ENCODE assay signal across 18 cellular contexts in genomic region chr12:15693233-15693911, GRCh38.
DNase-seq lines count a peak whose midpoint lies in the region; ATAC-seq and TF ChIP-seq lines count a peak whose summit lies in the region.
"Had no signal": no experiment of that assay in that cellular context is flagged by ENCODE, and none has a peak within 500 bp of the region (broad histone marks: within the 10 kb centered on the region; RNA-seq: fewer than 3 reads in every experiment).

No MANE protein-coding gene starts in this region.

- H3K9me2 ChIP-seq in GM23248 (ENCODE audit: insufficient read depth): no peaks in the 10 kb centered on the region

- no peaks in the 10 kb centered on the region for H3K36me3 Mint-ChIP-seq in WTC11
- H3K36me3 Mint-ChIP-seq: CD8-positive, alpha-beta T cell had no signal

- no peak overlapping the region for H3K4me3 Mint-ChIP-seq in WTC11
- H3K4me3 Mint-ChIP-seq: CD8-positive, alpha-beta T cell; nephron progenitor cell had no signal

- peaks cover 100% of the 10 kb centered on the region for H3K79me2 ChIP-seq in GM23248 (ENCODE audit: insufficient read depth)

- H3K27me3 ChIP-seq in GM23248 (replicated peaks; ENCODE audit: insufficient read depth) (no peaks in the 10 kb centered on the region), ascending aorta (no peaks in the 10 kb centered on the region)
- H3K27me3 ChIP-seq: foreskin keratinocyte had no signal

- no peak for TF ChIP-seq CTCF in ascending aorta (IDR thresholded peaks at IDR 0.05)
- no peak for TF ChIP-seq CTCF in fibroblast of villous mesenchyme (IDR thresholded peaks at IDR 0.05; ENCODE audit: insufficient read depth, low read depth, low read length)
- TF ChIP-seq CTCF in WTC11 (IDR thresholded peaks at IDR 0.05): no peak

- H3K4me1 ChIP-seq in GM23248 (ENCODE audit: insufficient read depth): peaks cover 39% of the 10 kb centered on the region
- H3K4me1 ChIP-seq in ascending aorta: peaks cover 7 to 67% of the 10 kb centered on the region in 2 donors
- H3K4me1 ChIP-seq: foreskin keratinocyte had no signal

- H3K27me3 Mint-ChIP-seq in WTC11 (ENCODE audit: low read depth): no peaks in the 10 kb centered on the region

- H3K27ac ChIP-seq in GM23248 (peak overlapping the region; percentile 17; the same call in 1 of the 2 replicates), ascending aorta (peak overlapping the region; percentile 65 to 66)
- H3K27ac ChIP-seq: foreskin keratinocyte, lower lobe of right lung, PC-9 had no signal

- no peak overlapping the region for H3K9ac ChIP-seq in GM23248

- in situ Hi-C loops in GM23248 (cut with MboI): no loop called here

- H4K20me1 ChIP-seq in GM23248 (ENCODE audit: insufficient read depth): no peaks in the 10 kb centered on the region

- peaks cover 5% of the 10 kb centered on the region for H3K9me3 Mint-ChIP-seq in WTC11
- H3K9me3 Mint-ChIP-seq: CD8-positive, alpha-beta T cell; nephron progenitor cell had no signal

- H3K4me3 ChIP-seq in GM23248 (no peak overlapping the region), ascending aorta (peak overlapping the region in 1 of 2 donors; percentile 15), fibroblast of villous mesenchyme (ENCODE audit: low read depth, low read length) (no peak overlapping the region)
- H3K4me3 ChIP-seq: lower lobe of right lung, PC-9 had no signal

- POLR2A ChIA-PET in WTC11 (lab: Charles Lee): no interaction called here

- ATAC-seq in WTC11: no peak
- ATAC-seq: CD8-positive, alpha-beta T cell; foreskin keratinocyte; lower lobe of right lung had no signal

- H3K9me3 ChIP-seq in GM23248 (ENCODE audit: low read depth) (no peaks in the 10 kb centered on the region), ascending aorta (no peaks in the 10 kb centered on the region)
- H3K9me3 ChIP-seq: lower lobe of right lung had no signal

- DNase-seq in GM23248: peak; percentile 68
- no peak for DNase-seq in ascending aorta (ENCODE audit: low spot score in 2 of 2)
- peak; percentile 41 for DNase-seq in fibroblast of villous mesenchyme (ENCODE audit: low read depth)
- DNase-seq in stromal cell of bone marrow (ENCODE audit: low read depth): peak; percentile 63
- no peak for DNase-seq in WTC11 (ENCODE audit: low spot score)
- no peak for DNase-seq in glomerular visceral epithelial cell (ENCODE audit: extremely low spot score)
- DNase-seq in medulla oblongata (ENCODE audit: extremely low spot score): no peak
- DNase-seq: activated gamma-delta T cell; aorta; CD8-positive, alpha-beta T cell; foreskin keratinocyte; lower lobe of right lung; MM.1S; NCI-H187 treated with DMSO at 0.1 percent for 48 hours; NCI-H524 treated with DMSO at 0.1 percent for 48 hours; nephron progenitor cell; PC-9; retina had no signal

- no peak overlapping the region for H2AFZ ChIP-seq in GM23248
- H2AFZ ChIP-seq: PC-9 had no signal

- no peak overlapping the region for H3K27ac Mint-ChIP-seq in WTC11
- H3K27ac Mint-ChIP-seq: CD8-positive, alpha-beta T cell; nephron progenitor cell had no signal

- CTCF ChIA-PET in WTC11 (lab: Charles Lee): no interaction called here

- H3K4me2 ChIP-seq in GM23248 (ENCODE audit: unreplicated experiment): peak overlapping the region; percentile 10
- H3K4me2 ChIP-seq: PC-9 had no signal

- H3F3A ChIP-seq in GM23248 (ENCODE audit: insufficient read depth): peaks cover 22% of the 10 kb centered on the region

- intact Hi-C loops in ascending aorta (cut with DNase I): no loop called here

- H3K4me1 Mint-ChIP-seq in WTC11: peaks cover 7% of the 10 kb centered on the region

- WGBS in GM23248 (ENCODE audit: low coverage in 1 of 2, low lambda C conversion rate in 2 of 2, missing lambda C conversion rate in 2 of 2), 2 experiments: 79 to 83% methylated on average over 2 of the region's 2 CpGs

- H3K36me3 ChIP-seq in GM23248 (ENCODE audit: low read depth) (no peaks in the 10 kb centered on the region), ascending aorta (no peaks in the 10 kb centered on the region)
- H3K36me3 ChIP-seq: lower lobe of right lung had no signal

TF ChIP-seq in WTC11, 78 proteins besides CTCF, POLR2A, EP300 and RAD21 (continues in another document):
- no peak for TF ChIP-seq ZNF232 (CRISPR knock-in tag; IDR thresholded peaks at IDR 0.05)
- TF ChIP-seq GTF2I (CRISPR knock-in tag; conservative IDR thresholded peaks at IDR 0.05): no peak
- no peak for TF ChIP-seq ZMAT4 (CRISPR knock-in tag; IDR thresholded peaks at IDR 0.05)
- no peak for TF ChIP-seq HMGA2 (CRISPR knock-in tag; IDR thresholded peaks at IDR 0.05)
- TF ChIP-seq ZNF263 (CRISPR knock-in tag; IDR thresholded peaks at IDR 0.05; ENCODE audit: low read depth): no peak
- TF ChIP-seq TEAD1 (CRISPR knock-in tag; IDR thresholded peaks at IDR 0.05): no peak
- no peak for TF ChIP-seq TP53 (CRISPR knock-in tag; IDR thresholded peaks at IDR 0.05)
- TF ChIP-seq, protein P1, sequence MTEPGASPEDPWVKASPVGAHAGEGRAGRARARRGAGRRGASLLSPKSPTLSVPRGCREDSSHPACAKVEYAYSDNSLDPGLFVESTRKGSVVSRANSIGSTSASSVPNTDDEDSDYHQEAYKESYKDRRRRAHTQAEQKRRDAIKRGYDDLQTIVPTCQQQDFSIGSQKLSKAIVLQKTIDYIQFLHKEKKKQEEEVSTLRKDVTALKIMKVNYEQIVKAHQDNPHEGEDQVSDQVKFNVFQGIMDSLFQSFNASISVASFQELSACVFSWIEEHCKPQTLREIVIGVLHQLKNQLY (CRISPR knock-in tag; IDR thresholded peaks at IDR 0.05): no peak
- TF ChIP-seq ZNF423 (CRISPR knock-in tag; IDR thresholded peaks at IDR 0.05): no peak
- no peak for TF ChIP-seq USF2 (CRISPR knock-in tag; IDR thresholded peaks at IDR 0.05)
- no peak for TF ChIP-seq MXD4 (CRISPR knock-in tag; IDR thresholded peaks at IDR 0.05; ENCODE audit: borderline replicate concordance)
- TF ChIP-seq, protein P2, sequence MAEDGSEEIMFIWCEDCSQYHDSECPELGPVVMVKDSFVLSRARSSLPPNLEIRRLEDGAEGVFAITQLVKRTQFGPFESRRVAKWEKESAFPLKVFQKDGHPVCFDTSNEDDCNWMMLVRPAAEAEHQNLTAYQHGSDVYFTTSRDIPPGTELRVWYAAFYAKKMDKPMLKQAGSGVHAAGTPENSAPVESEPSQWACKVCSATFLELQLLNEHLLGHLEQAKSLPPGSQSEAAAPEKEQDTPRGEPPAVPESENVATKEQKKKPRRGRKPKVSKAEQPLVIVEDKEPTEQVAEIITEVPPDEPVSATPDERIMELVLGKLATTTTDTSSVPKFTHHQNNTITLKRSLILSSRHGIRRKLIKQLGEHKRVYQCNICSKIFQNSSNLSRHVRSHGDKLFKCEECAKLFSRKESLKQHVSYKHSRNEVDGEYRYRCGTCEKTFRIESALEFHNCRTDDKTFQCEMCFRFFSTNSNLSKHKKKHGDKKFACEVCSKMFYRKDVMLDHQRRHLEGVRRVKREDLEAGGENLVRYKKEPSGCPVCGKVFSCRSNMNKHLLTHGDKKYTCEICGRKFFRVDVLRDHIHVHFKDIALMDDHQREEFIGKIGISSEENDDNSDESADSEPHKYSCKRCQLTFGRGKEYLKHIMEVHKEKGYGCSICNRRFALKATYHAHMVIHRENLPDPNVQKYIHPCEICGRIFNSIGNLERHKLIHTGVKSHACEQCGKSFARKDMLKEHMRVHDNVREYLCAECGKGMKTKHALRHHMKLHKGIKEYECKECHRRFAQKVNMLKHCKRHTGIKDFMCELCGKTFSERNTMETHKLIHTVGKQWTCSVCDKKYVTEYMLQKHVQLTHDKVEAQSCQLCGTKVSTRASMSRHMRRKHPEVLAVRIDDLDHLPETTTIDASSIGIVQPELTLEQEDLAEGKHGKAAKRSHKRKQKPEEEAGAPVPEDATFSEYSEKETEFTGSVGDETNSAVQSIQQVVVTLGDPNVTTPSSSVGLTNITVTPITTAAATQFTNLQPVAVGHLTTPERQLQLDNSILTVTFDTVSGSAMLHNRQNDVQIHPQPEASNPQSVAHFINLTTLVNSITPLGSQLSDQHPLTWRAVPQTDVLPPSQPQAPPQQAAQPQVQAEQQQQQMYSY (CRISPR knock-in tag; IDR thresholded peaks at IDR 0.05): no peak
- no peak for TF ChIP-seq RELA (CRISPR knock-in tag; IDR thresholded peaks at IDR 0.05; ENCODE audit: borderline replicate concordance)
- TF ChIP-seq PREB (CRISPR knock-in tag; IDR thresholded peaks at IDR 0.05; ENCODE audit: borderline replicate concordance): no peak
- TF ChIP-seq EMX1 (CRISPR knock-in tag; IDR thresholded peaks at IDR 0.05): no peak
- no peak for TF ChIP-seq E2F4 (CRISPR knock-in tag; IDR thresholded peaks at IDR 0.05; ENCODE audit: borderline replicate concordance, low read depth)
- TF ChIP-seq GRHL2 (CRISPR knock-in tag; IDR thresholded peaks at IDR 0.05; ENCODE audit: insufficient replicate concordance, severe bottlenecking): no peak

Comparison
In these comparisons a context has a peak if more than half of its experiments do, and no peak if none do; other contexts are left out.
1. DNase-seq: peak in GM23248 (single experiment), fibroblast of villous mesenchyme (single experiment) and stromal cell of bone marrow (single experiment); none in ascending aorta (0 of 2), WTC11 (single experiment), glomerular visceral epithelial cell (single experiment) and medulla oblongata (single experiment).